In genomic region chr9:35909274-35909673, GRCh38 we compare ENCODE assay signal across 8 cellular contexts. TPM values are rescaled to one million over a fixed set of nuclear protein-coding genes. Genes with fewer than 3 reads are reported as not detected.
DNase-seq lines count a peak whose midpoint lies in the region; ATAC-seq and TF ChIP-seq lines count a peak whose summit lies in the region.

Gene SPAAR, plus strand, starts transcription at chr9:35909490. Its CDS starts 974 bp downstream, at chr9:35910464.

- no peaks in the 10 kb centered on the region for H3K27me3 Mint-ChIP-seq in activated CD8-positive, alpha-beta memory T cell treated with anti-CD3 and anti-CD28 coated beads, Interleukin-2, amount 10 ng/mL, durations not matched to agents 7 days and 5 days

- no peak for TF ChIP-seq POLR2A in body of pancreas (IDR thresholded peaks at IDR 0.05)

- H3K27ac Mint-ChIP-seq in activated CD8-positive, alpha-beta memory T cell treated with anti-CD3 and anti-CD28 coated beads, Interleukin-2, amount 10 ng/mL, durations not matched to agents 7 days and 5 days = no peak within 1 kb of the TSS

- no peak within 1 kb of the TSS for H3K4me3 Mint-ChIP-seq in activated CD8-positive, alpha-beta memory T cell treated with anti-CD3 and anti-CD28 coated beads, Interleukin-2, amount 10 ng/mL, durations not matched to agents 7 days and 5 days

- DNase-seq in body of pancreas = no peak
- no peak for DNase-seq in NCI-H446 treated with DMSO at 0.1 percent for 48 hours (lab: John Stamatoyannopoulos, UW)
- no peak for DNase-seq in activated CD8-positive, alpha-beta memory T cell treated with anti-CD3 and anti-CD28 coated beads, Interleukin-2, amount 10 ng/mL, durations not matched to agents 7 days and 5 days
- DNase-seq in activated effector memory CD4-positive, alpha-beta T cell treated with Interleukin-2 at 50 U/mL for 16 hours = no peak

- no peaks in the 10 kb centered on the region for H3K9me3 Mint-ChIP-seq in activated CD8-positive, alpha-beta memory T cell treated with anti-CD3 and anti-CD28 coated beads, Interleukin-2, amount 10 ng/mL, durations not matched to agents 7 days and 5 days (ENCODE audit: low read depth)

- H3K4me1 ChIP-seq in HUES48 (ENCODE audit: control insufficient read depth, insufficient read depth, low read length) (peaks cover 25% of the 10 kb centered on the region), body of pancreas (peaks cover 53% of the 10 kb centered on the region), liver (ENCODE audit: control insufficient read depth in 4 of 4, insufficient read depth in 4 of 4, low read length in 3 of 4) (peaks cover 16 to 57% (median 40%) of the 10 kb centered on the region in 4 donors), subcutaneous abdominal adipose tissue (ENCODE audit: control insufficient read depth in 5 of 5, insufficient read depth in 5 of 5, low read length in 5 of 5) (peaks cover 39 to 89% (median 81%) of the 10 kb centered on the region in 5 donors)

- TF ChIP-seq CTCF in body of pancreas (IDR thresholded peaks at IDR 0.05) = no peak
- TF ChIP-seq CTCF in liver (IDR thresholded peaks at IDR 0.05; ENCODE audit: low read depth, low read length, missing input control) = no peak

- no peak for TF ChIP-seq RAD21 in liver (IDR thresholded peaks at IDR 0.05)

- no peaks in the 10 kb centered on the region for H3K9me3 ChIP-seq in HUES48 (ENCODE audit: control insufficient read depth, insufficient read depth, low read length)
- no peaks in the 10 kb centered on the region for H3K9me3 ChIP-seq in body of pancreas
- no peaks in the 10 kb centered on the region for H3K9me3 ChIP-seq in liver (ENCODE audit: control insufficient read depth in 4 of 4, low read length in 3 of 4)
- H3K9me3 ChIP-seq in subcutaneous abdominal adipose tissue (ENCODE audit: control insufficient read depth in 5 of 5, low read length in 5 of 5) = no peaks in the 10 kb centered on the region

- H3K4me3 ChIP-seq in HUES48 (ENCODE audit: low read depth, low read length) (no peak within 1 kb of the TSS), body of pancreas (no peak within 1 kb of the TSS), liver (ENCODE audit: low read depth in 1 of 3, low read length in 3 of 3) (peak within 1 kb of the TSS in 1 of 3 donors; percentile 12), subcutaneous abdominal adipose tissue (ENCODE audit: low read depth in 1 of 5, low read length in 5 of 5) (peak within 1 kb of the TSS; percentile 33 to 77 (median 70))

- H3K9ac ChIP-seq in HUES48 (ENCODE audit: low read depth, low read length) (peak within 1 kb of the TSS; percentile 26; the same call in 1 of the 2 replicates), liver (ENCODE audit: low read depth in 1 of 2, low read length in 2 of 2) (no peak within 1 kb of the TSS), subcutaneous abdominal adipose tissue (ENCODE audit: low read length in 5 of 5) (peak within 1 kb of the TSS; percentile 21 to 95 (median 63))

- peaks cover 19% of the 10 kb centered on the region for H3K4me1 Mint-ChIP-seq in activated CD8-positive, alpha-beta memory T cell treated with anti-CD3 and anti-CD28 coated beads, Interleukin-2, amount 10 ng/mL, durations not matched to agents 7 days and 5 days

- CTCF ChIA-PET in activated CD8-positive, alpha-beta memory T cell treated with anti-CD3 and anti-CD28 coated beads, Interleukin-2, amount 10 ng/mL, durations not matched to agents 7 days and 5 days (lab: Charles Lee) = interaction anchor here (2.2 kb wide), 1 partner anchor 46 kb away, joined by 5 read pairs; no protein-coding TSS in a partner anchor

- H3K36me3 Mint-ChIP-seq in activated CD8-positive, alpha-beta memory T cell treated with anti-CD3 and anti-CD28 coated beads, Interleukin-2, amount 10 ng/mL, durations not matched to agents 7 days and 5 days = no peaks in the 10 kb centered on the region

- H3K36me3 ChIP-seq in HUES48 (ENCODE audit: control insufficient read depth, insufficient read depth, low read length) = no peaks in the 10 kb centered on the region
- H3K36me3 ChIP-seq in body of pancreas (replicated peaks in 1 of 2; ENCODE audit: insufficient read depth in 1 of 2, low read depth in 2 of 2) = no peaks in the 10 kb centered on the region
- H3K36me3 ChIP-seq in liver (ENCODE audit: control insufficient read depth in 4 of 4, insufficient read depth in 3 of 4, low read depth in 1 of 4, low read length in 3 of 4) = no peaks in the 10 kb centered on the region
- H3K36me3 ChIP-seq in subcutaneous abdominal adipose tissue (ENCODE audit: control insufficient read depth in 5 of 5, insufficient read depth in 5 of 5, low read length in 5 of 5) = no peaks in the 10 kb centered on the region

- no peak for ATAC-seq in body of pancreas
- ATAC-seq in HG03378 (IDR thresholded peaks at IDR 0.05; ENCODE audit: unreplicated experiment) = no peak
- no peak for ATAC-seq in activated CD8-positive, alpha-beta memory T cell treated with anti-CD3 and anti-CD28 coated beads, Interleukin-2, amount 10 ng/mL, durations not matched to agents 7 days and 5 days

- intact Hi-C loops in body of pancreas (cut with DNase I) = loop anchor here (10.0 kb wide), 1 partner anchor 116 kb away; no protein-coding TSS in a partner anchor

- H3K27me3 ChIP-seq in HUES48 (ENCODE audit: control insufficient read depth, insufficient read depth, low read length) = no peaks in the 10 kb centered on the region
- H3K27me3 ChIP-seq in body of pancreas = no peaks in the 10 kb centered on the region
- no peaks in the 10 kb centered on the region for H3K27me3 ChIP-seq in liver (ENCODE audit: control insufficient read depth in 4 of 4, insufficient read depth in 4 of 4, low read length in 3 of 4)
- peaks cover 0 to 3% (median 0%) of the 10 kb centered on the region in 5 donors for H3K27me3 ChIP-seq in subcutaneous abdominal adipose tissue (ENCODE audit: control insufficient read depth in 5 of 5, insufficient read depth in 4 of 5, low read length in 5 of 5)

- H3K27ac ChIP-seq in HUES48 (ENCODE audit: low read depth, low read length) = peak within 1 kb of the TSS; percentile 93
- H3K27ac ChIP-seq in body of pancreas = peak within 1 kb of the TSS; percentile 45 to 85 (median 84)
- peak within 1 kb of the TSS; percentile 74 to 78 for H3K27ac ChIP-seq in liver (ENCODE audit: low read depth in 1 of 2, low read length in 2 of 2)
- peak within 1 kb of the TSS; percentile 99 for H3K27ac ChIP-seq in subcutaneous abdominal adipose tissue (ENCODE audit: low read depth, low read length)

- 79 to 82% methylated on average over 11 of the region's 11 CpGs for WGBS in body of pancreas, 2 donors
- 81% methylated on average over 11 of the region's 11 CpGs for WGBS in liver

TF ChIP-seq in liver, 16 proteins besides CTCF, POLR2A, EP300 and RAD21:
- TF ChIP-seq TAF1 (conservative IDR thresholded peaks at IDR 0.05) (no peak), FOXA2 (IDR thresholded peaks at IDR 0.05) (no peak), ATF3 (IDR thresholded peaks at IDR 0.05) (no peak), HNF4A (conservative IDR thresholded peaks at IDR 0.05) (no peak), GABPA (IDR thresholded peaks at IDR 0.05 in 1 of 2, conservative IDR thresholded peaks at IDR 0.05 in 1 of 2) (no peak), FOXA1 (IDR thresholded peaks at IDR 0.05) (no peak), REST (IDR thresholded peaks at IDR 0.05) (no peak), MAX (IDR thresholded peaks at IDR 0.05) (no peak)

RNA-seq across cellular contexts. Expression of gene SPAAR, which starts in this region (rescaled TPM):
- total RNA-seq in body of pancreas (1 to 10 TPM in 1 of 2 donors, under 1 TPM in 1; 0.78 to 7.3 TPM), liver (1 to 10 TPM in 1 of 2 donors, under 1 TPM in 1; 0.65 to 2.4 TPM)
- polyA plus RNA-seq in liver = 1 to 10 TPM; 1.1 TPM
- not detected for total RNA-seq in activated CD8-positive, alpha-beta memory T cell treated with anti-CD3 and anti-CD28 coated beads, Interleukin-2, amount 10 ng/mL, durations not matched to agents 7 days and 5 days

Comparison
In these comparisons a context has a peak if more than half of its experiments do, and no peak if none do; other contexts are left out.
1. H3K4me3 ChIP-seq: peak in subcutaneous abdominal adipose tissue (5 of 5); none in HUES48 (single experiment) and body of pancreas (0 of 2).
2. H3K9ac ChIP-seq: peak in HUES48 (single experiment) and subcutaneous abdominal adipose tissue (5 of 5); none in liver (0 of 2).
3. Peak in every context shown above with its lines, with median percentiles within 50 percentile points of each other: H3K27ac ChIP-seq.